In the genomic region with DNA sequence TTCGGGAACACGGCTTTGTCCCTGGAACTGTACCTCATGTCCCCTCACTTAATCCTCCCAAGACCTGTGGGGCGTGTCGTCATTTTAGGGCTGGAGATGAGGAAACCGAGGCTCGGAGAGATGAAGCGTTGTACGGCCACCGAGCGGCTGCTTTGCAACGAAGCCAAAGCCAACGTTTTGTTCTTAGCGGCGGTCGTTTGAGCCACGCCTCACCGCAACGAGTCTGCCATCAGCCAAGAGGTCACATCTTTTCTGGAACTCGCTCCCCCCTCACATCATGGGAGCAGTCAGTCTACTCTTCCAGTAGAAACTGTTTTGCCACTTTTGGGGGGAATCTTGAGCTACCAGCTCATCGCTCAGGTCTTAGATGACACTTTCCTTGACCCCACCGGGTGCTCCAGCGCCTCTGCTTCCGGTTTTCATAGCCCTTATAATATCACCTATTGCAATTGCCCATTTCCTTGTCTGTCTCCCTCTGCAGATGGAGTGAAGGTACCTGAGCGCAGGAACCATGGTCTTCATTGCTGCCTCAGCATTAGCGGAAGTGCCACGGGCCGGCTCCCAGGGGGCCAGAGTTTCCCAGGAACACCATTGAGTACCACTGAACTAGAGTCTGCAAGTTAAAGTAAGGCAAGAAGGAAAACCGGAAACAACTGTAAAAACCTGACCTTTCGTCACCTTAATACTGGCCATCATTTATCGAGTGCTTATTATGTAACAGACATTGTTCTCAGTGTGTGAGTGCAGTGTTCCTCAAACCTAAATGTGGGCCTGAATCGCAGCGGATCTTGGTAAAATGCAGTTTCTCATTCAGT, we compare ENCODE assay signal across 8 cellular contexts. TPM values are rescaled to one million over a fixed set of nuclear protein-coding genes. Genes with fewer than 3 reads are reported as not detected.
DNase-seq lines count a peak whose midpoint lies in the region; ATAC-seq and TF ChIP-seq lines count a peak whose summit lies in the region.

No MANE protein-coding gene starts in this region.

- ATAC-seq in GM19438 (IDR thresholded peaks at IDR 0.05; ENCODE audit: low read depth, unreplicated experiment) (peak; percentile 8), HG03521 (IDR thresholded peaks at IDR 0.05; ENCODE audit: unreplicated experiment) (no peak)

- H3K9ac ChIP-seq in SU-DHL-6 (ENCODE audit: low read length), result peak overlapping the region; percentile 83

- peak overlapping the region; percentile 77 for H3K4me3 ChIP-seq in ACC112 (ENCODE audit: low read depth, low read length)
- peak overlapping the region; percentile 56 for H3K4me3 ChIP-seq in SU-DHL-6 (ENCODE audit: insufficient read depth, low read length, poor library complexity, severe bottlenecking)
- H3K4me3 ChIP-seq in esophagus muscularis mucosa, result peak overlapping the region; percentile 71 to 79 (median 75)
- H3K4me3 ChIP-seq in ovary, result peak overlapping the region; percentile 65

- POLR2A ChIA-PET in GM10248 (lab: Yijun Ruan, JAX), result interaction anchor here (1.7 kb wide), 1 partner anchor 13 kb away, joined by 7 read pairs; no protein-coding TSS in a partner anchor

- intact Hi-C loops in esophagus muscularis mucosa (cut with DNase I), result loop anchor here (10.0 kb wide), 2 partner anchors 171 to 951 kb away; partner anchors contain the start of gene FBXL14
- intact Hi-C loops in ovary (cut with DNase I), result loop anchor here in 3 of 4 donors (10.0 kb wide), 1 partner anchor 69 kb away; no protein-coding TSS in a partner anchor

- H3K4me1 ChIP-seq in ACC112 (ENCODE audit: control insufficient read depth, insufficient read depth, low read length, unreplicated experiment) (peaks cover 43% of the 10 kb centered on the region), esophagus muscularis mucosa (peaks cover 44 to 56% (median 51%) of the 10 kb centered on the region in 4 donors), ovary (ENCODE audit: insufficient read depth) (peaks cover 19% of the 10 kb centered on the region)

- H3K9me3 ChIP-seq in SU-DHL-6 (ENCODE audit: insufficient read depth, low read length) (no peaks in the 10 kb centered on the region), esophagus muscularis mucosa (no peaks in the 10 kb centered on the region), ovary (no peaks in the 10 kb centered on the region)

- TF ChIP-seq CTCF in SU-DHL-6 (IDR thresholded peaks at IDR 0.05; ENCODE audit: insufficient read depth, low read length, poor library complexity, severe bottlenecking) (no peak), esophagus muscularis mucosa (IDR thresholded peaks at IDR 0.05) (no peak), ovary (IDR thresholded peaks at IDR 0.05) (no peak), GM10248 (IDR thresholded peaks at IDR 0.05; ENCODE audit: control extremely low read depth, extremely low read depth, low read depth, missing control alignments) (no peak)

- H4K20me1 ChIP-seq in SU-DHL-6 (ENCODE audit: low read depth, low read length), result no peaks in the 10 kb centered on the region

- peak overlapping the region; percentile 73 for H3K4me2 ChIP-seq in SU-DHL-6 (ENCODE audit: low read depth, low read length, poor library complexity, severe bottlenecking)

- 54% methylated on average over 32 of the region's 32 CpGs for WGBS in esophagus muscularis mucosa
- WGBS in ovary, 3 donors, result 72 to 76% (median 75%) methylated on average over 32 of the region's 32 CpGs

- TF ChIP-seq POLR2A in esophagus muscularis mucosa (IDR thresholded peaks at IDR 0.05; ENCODE audit: low read depth) (no peak), ovary (IDR thresholded peaks at IDR 0.05) (no peak)

- H3F3A ChIP-seq in SU-DHL-6 (ENCODE audit: insufficient read depth), result peaks cover 38% of the 10 kb centered on the region; the same call in 1 of the 2 replicates

- H2AFZ ChIP-seq in ACC112 (ENCODE audit: low read length, unreplicated experiment) (peak overlapping the region; percentile 91), SU-DHL-6 (ENCODE audit: low read depth, low read length, severe bottlenecking) (peak overlapping the region; percentile 85)

- TF ChIP-seq EP300 in esophagus muscularis mucosa (IDR thresholded peaks at IDR 0.05) (no peak), ovary (IDR thresholded peaks at IDR 0.05) (no peak)

- H3K27me3 ChIP-seq in ACC112 (ENCODE audit: insufficient read depth, low read length) (no peaks in the 10 kb centered on the region), SU-DHL-6 (ENCODE audit: low read length) (no peaks in the 10 kb centered on the region), esophagus muscularis mucosa (no peaks in the 10 kb centered on the region), ovary (no peaks in the 10 kb centered on the region)

- no peaks in the 10 kb centered on the region for H3K9me2 ChIP-seq in SU-DHL-6 (replicated peaks; ENCODE audit: insufficient read depth, low read length)

- CTCF ChIA-PET in GM10248 (lab: Yijun Ruan, JAX), result interaction anchor here (1.1 to 1.5 kb wide), 4 partner anchors 12 to 107 kb away, joined by 3 to 9 read pairs (median 4); no protein-coding TSS in a partner anchor

- peaks cover 10% of the 10 kb centered on the region for H3K79me2 ChIP-seq in ACC112 (ENCODE audit: control insufficient read depth, insufficient read depth, low read length, unreplicated experiment)
- no peaks in the 10 kb centered on the region for H3K79me2 ChIP-seq in SU-DHL-6 (ENCODE audit: insufficient read depth, low read length)

- DNase-seq in esophagus muscularis mucosa (ENCODE audit: extremely low spot score) (no peak), ovary (no peak), NCI-H345 treated with DMSO at 0.1 percent for 48 hours (lab: John Stamatoyannopoulos, UW; ENCODE audit: unreplicated experiment) (no peak), GM10248 (ENCODE audit: extremely low spot score) (no peak)

- H3K36me3 ChIP-seq in ACC112 (ENCODE audit: insufficient read depth, low read length) (no peaks in the 10 kb centered on the region), SU-DHL-6 (ENCODE audit: low read length) (no peaks in the 10 kb centered on the region), esophagus muscularis mucosa (no peaks in the 10 kb centered on the region), ovary (no peaks in the 10 kb centered on the region)

- peak overlapping the region; percentile 91 for H3K27ac ChIP-seq in ACC112 (ENCODE audit: low read depth, low read length)
- peak overlapping the region; percentile 49 for H3K27ac ChIP-seq in SU-DHL-6 (ENCODE audit: low read depth, low read length)
- H3K27ac ChIP-seq in esophagus muscularis mucosa (replicated peaks in 1 of 4), result peak overlapping the region; percentile 96 to 98 (median 97)
- peak overlapping the region in 1 of 2 donors; percentile 89 for H3K27ac ChIP-seq in ovary

RNA-seq across cellular contexts. Expression of gene NINJ2, which starts 19.6 kb away (rescaled TPM):
- total RNA-seq in esophagus muscularis mucosa (10 to 100 TPM in 1 of 4 donors, 1 to 10 TPM in 3; 2.9 to 11.1 (median 7.1) TPM), ovary (1 to 10 TPM in 3 of 7 donors, under 1 TPM in 2, not detected in 2; 0.48 to 3.4 (median 1.4) TPM)
- 1 to 10 TPM in 1 of 2 donors, under 1 TPM in 1; 0.82 to 2.2 TPM for polyA plus RNA-seq in ovary
